ENCODE assay signal across 8 cellular contexts in the genomic region with DNA sequence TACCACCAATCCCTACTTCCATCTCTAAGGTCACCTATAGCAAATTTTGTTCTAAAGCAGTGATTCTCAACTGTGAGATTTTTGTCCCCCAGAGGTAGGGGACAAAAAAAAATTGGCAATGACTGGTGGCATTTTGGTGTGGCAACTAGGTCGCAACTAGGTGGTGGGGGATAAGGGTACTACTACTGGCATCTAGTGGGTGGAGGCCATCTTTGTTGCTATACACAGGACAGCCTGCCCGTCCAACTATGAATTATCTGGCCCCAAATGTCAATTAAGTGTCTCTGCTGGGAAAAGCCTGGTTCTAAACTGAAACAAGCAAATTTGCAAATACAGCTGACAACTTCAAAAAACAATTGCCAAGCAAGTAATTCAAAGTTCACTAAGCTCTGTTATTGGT. TPM values are rescaled to one million over a fixed set of nuclear protein-coding genes. Genes with fewer than 3 reads are reported as not detected.
DNase-seq lines count a peak whose midpoint lies in the region; ATAC-seq and TF ChIP-seq lines count a peak whose summit lies in the region.

No MANE protein-coding gene starts in this region.

- peaks cover 4% of the 10 kb centered on the region for H3K79me2 ChIP-seq in mesendoderm (ENCODE audit: control insufficient read depth, insufficient read depth, low read length)

- H3K36me3 ChIP-seq in IMR-90 (ENCODE audit: control insufficient read depth, insufficient read depth, low read length) (peaks cover 10% of the 10 kb centered on the region), mesendoderm (ENCODE audit: control insufficient read depth, insufficient read depth, low read length) (no peaks in the 10 kb centered on the region)

- POLR2A ChIA-PET in IMR-90 (lab: Charles Lee; ENCODE audit: unreplicated experiment), result no interaction called here

- H2BK15ac ChIP-seq in IMR-90 (ENCODE audit: low read depth, low read length) (no peak overlapping the region), mesendoderm (replicated peaks; ENCODE audit: low read depth) (no peak overlapping the region)

- no TSS peak for BruUV-seq in IMR-90 (replicated peaks; lab: Mats Ljungman, UMichigan)

- H3K56ac ChIP-seq in IMR-90 (ENCODE audit: extremely low read depth, insufficient read depth, low read length) (no peak overlapping the region; the same call in 1 of the 2 replicates), mesendoderm (ENCODE audit: low read length) (peak overlapping the region; percentile 27)

- H2AFZ ChIP-seq in IMR-90 (replicated peaks; ENCODE audit: low read length, poor library complexity), result peak overlapping the region; percentile 15

- H4K5ac ChIP-seq in IMR-90 (ENCODE audit: low read depth, low read length) (no peak overlapping the region), mesendoderm (ENCODE audit: low read length) (no peak overlapping the region)

- H2BK20ac ChIP-seq in IMR-90 (ENCODE audit: low read depth, low read length), result no peak overlapping the region

- WGBS in IMR-90 (ENCODE audit: extremely low coverage in 2 of 2, insufficient read length in 1 of 2), 2 experiments, result no CpG with 5 or more reads among the region's 2 CpGs
- no CpG with 5 or more reads among the region's 2 CpGs for WGBS in mesendoderm (ENCODE audit: extremely low coverage, insufficient coverage, low lambda C conversion rate)

- peak overlapping the region; percentile 92 for H3K4me3 ChIP-seq in AG09309 (ENCODE audit: control insufficient read depth, low read depth, low read length)
- peak overlapping the region; percentile 92 for H3K4me3 ChIP-seq in IMR-90 (ENCODE audit: insufficient read depth, low read depth, low read length)
- H3K4me3 ChIP-seq in astrocyte of the spinal cord (ENCODE audit: low read depth, low read length), result peak overlapping the region; percentile 91
- no peak overlapping the region for H3K4me3 ChIP-seq in mesendoderm (ENCODE audit: low read length)

- H2BK5ac ChIP-seq in IMR-90 (ENCODE audit: low read depth, low read length, poor library complexity, severe bottlenecking) (peak overlapping the region; percentile 15), mesendoderm (ENCODE audit: low read length) (no peak overlapping the region)

- H3K23ac ChIP-seq in IMR-90 (ENCODE audit: low read depth, low read length) (peak overlapping the region; percentile 84), mesendoderm (ENCODE audit: low read length) (no peak overlapping the region)

- H4K91ac ChIP-seq in IMR-90 (ENCODE audit: insufficient read depth, low read depth, low read length), result no peak overlapping the region

- H2AK9ac ChIP-seq in IMR-90 (replicated peaks; ENCODE audit: low read depth, low read length, poor library complexity), result peak overlapping the region; percentile 62

- CTCF ChIA-PET in IMR-90 (lab: Yijun Ruan, JAX), result no interaction called here

- peaks cover 10% of the 10 kb centered on the region; the same call in 1 of the 2 replicates for H4K20me1 ChIP-seq in IMR-90 (ENCODE audit: insufficient read depth, low read length)

- no peak for TF ChIP-seq POLR2A in IMR-90 (IDR thresholded peaks at IDR 0.05; ENCODE audit: low read depth, low read length)

- ATAC-seq in IMR-90 (ENCODE audit: low read depth) (no peak), GM19397 (IDR thresholded peaks at IDR 0.05; ENCODE audit: unreplicated experiment) (no peak), GM18907 (IDR thresholded peaks at IDR 0.05; ENCODE audit: unreplicated experiment) (no peak), HG03432 (IDR thresholded peaks at IDR 0.05; ENCODE audit: unreplicated experiment) (no peak)

- peak overlapping the region in 1 of 2 experiments; percentile 59; a peak in 1 of 4 replicates for H4K8ac ChIP-seq in IMR-90 (ENCODE audit: low read depth in 2 of 2, low read length in 2 of 2)
- no peak overlapping the region for H4K8ac ChIP-seq in mesendoderm (ENCODE audit: low read depth, low read length)

- peak overlapping the region; percentile 31; the same call in 1 of the 2 replicates for H3K14ac ChIP-seq in IMR-90 (replicated peaks; ENCODE audit: low read depth, low read length)

- dilution Hi-C loops in IMR-90 (cut with HindIII; ENCODE audit: low sequenced_read_pairs, unreplicated experiment), result no loop called here

- H3K79me1 ChIP-seq in IMR-90 (ENCODE audit: low read depth in 1 of 2, low read length in 2 of 2), result peaks cover 29 to 45% of the 10 kb centered on the region in 2 experiments
- peaks cover 6% of the 10 kb centered on the region for H3K79me1 ChIP-seq in mesendoderm (ENCODE audit: low read length)

- peaks cover 7% of the 10 kb centered on the region for H3K4me1 ChIP-seq in IMR-90 (ENCODE audit: control insufficient read depth, insufficient read depth, low read length)
- no peaks in the 10 kb centered on the region for H3K4me1 ChIP-seq in mesendoderm (ENCODE audit: control insufficient read depth, low read depth, low read length)

- no peak overlapping the region for H2BK120ac ChIP-seq in IMR-90 (ENCODE audit: low read depth, low read length)
- no peak overlapping the region for H2BK120ac ChIP-seq in mesendoderm (ENCODE audit: low read depth, low read length)

- H2AK5ac ChIP-seq in IMR-90 (ENCODE audit: low read depth, low read length) (0 out of 2 replicates have a peak overlapping the region, but pooled peaks have one; percentile 58), mesendoderm (ENCODE audit: low read length) (no peak overlapping the region)

- intact Hi-C loops in IMR-90 (cut with micrococcal nuclease), result loop anchor here (2.0 to 10.0 kb wide), 4 partner anchors 47 to 335 kb away; partner anchors contain the start of gene KLF13

- in situ Hi-C loops in IMR-90 (cut with MboI; ENCODE audit: low sequenced_read_pairs) (no loop called here), astrocyte of the spinal cord (cut with HindIII; ENCODE audit: low sequenced_read_pairs) (no loop called here)

- 0 out of 2 replicates have a peak overlapping the region, but pooled peaks have one; percentile 13 for H3K4ac ChIP-seq in IMR-90 (ENCODE audit: low read depth, low read length)
- no peak overlapping the region for H3K4ac ChIP-seq in mesendoderm (ENCODE audit: low read depth, low read length)

- TF ChIP-seq CTCF in AG09309 (IDR thresholded peaks at IDR 0.05; ENCODE audit: control insufficient read depth, insufficient read depth, low read depth, low read length, missing control alignments), result no peak
- TF ChIP-seq CTCF in IMR-90 (conservative IDR thresholded peaks at IDR 0.05; ENCODE audit: low read depth, low read length), result no peak
- no peak for TF ChIP-seq CTCF in astrocyte of the spinal cord (IDR thresholded peaks at IDR 0.05; ENCODE audit: low read depth, low read length)

- DNase-seq in AG09309 (ENCODE audit: low read depth) (no peak), IMR-90 (no peak), astrocyte of the spinal cord (ENCODE audit: low read depth, low spot score) (no peak), mesendoderm (peak; percentile 13), NCI-H2196 (lab: John Stamatoyannopoulos, UW; ENCODE audit: unreplicated experiment) (no peak)

- TF ChIP-seq RAD21 in IMR-90 (IDR thresholded peaks at IDR 0.05; ENCODE audit: low read length), result no peak

- H3K18ac ChIP-seq in IMR-90 (ENCODE audit: low read depth, low read length) (no peak overlapping the region), mesendoderm (ENCODE audit: low read length) (no peak overlapping the region)

- H3K27me3 ChIP-seq in IMR-90 (ENCODE audit: control insufficient read depth, insufficient read depth, low read length), result no peaks in the 10 kb centered on the region
- H3K27me3 ChIP-seq in mesendoderm (ENCODE audit: insufficient read depth, low read length, poor library complexity), result no peaks in the 10 kb centered on the region

- H3K9ac ChIP-seq in IMR-90 (ENCODE audit: low read depth, low read length), result no peak overlapping the region
- no peak overlapping the region for H3K9ac ChIP-seq in mesendoderm (ENCODE audit: low read length)

- no peaks in the 10 kb centered on the region for H3K9me3 ChIP-seq in IMR-90 (ENCODE audit: control insufficient read depth, insufficient read depth, low read length)

- H3K4me2 ChIP-seq in IMR-90 (ENCODE audit: low read depth, low read length), result peak overlapping the region; percentile 77
- peak overlapping the region; percentile 5 for H3K4me2 ChIP-seq in mesendoderm (ENCODE audit: low read length)

- H3K27ac ChIP-seq in IMR-90 (ENCODE audit: insufficient read depth, low read length) (no peak overlapping the region), mesendoderm (ENCODE audit: low read depth, low read length) (no peak overlapping the region)

- peaks cover 6% of the 10 kb centered on the region; the same call in 1 of the 2 replicates for H3K9me1 ChIP-seq in IMR-90 (ENCODE audit: insufficient read depth, low read length)

TF ChIP-seq in IMR-90, 13 proteins besides CTCF, POLR2A, EP300 and RAD21:
- TF ChIP-seq RCOR1 (IDR thresholded peaks at IDR 0.05; ENCODE audit: insufficient replicate concordance, low read length), result no peak
- no peak for TF ChIP-seq SMC3 (IDR thresholded peaks at IDR 0.05; ENCODE audit: low read depth, low read length)
- no peak for TF ChIP-seq MAZ (IDR thresholded peaks at IDR 0.05; ENCODE audit: borderline replicate concordance, low read depth, low read length)
- TF ChIP-seq CHD1 (IDR thresholded peaks at IDR 0.05; ENCODE audit: low read depth, low read length), result no peak
- no peak for TF ChIP-seq BHLHE40 (IDR thresholded peaks at IDR 0.05; ENCODE audit: low read depth, low read length)
- no peak for TF ChIP-seq FOS (IDR thresholded peaks at IDR 0.05; ENCODE audit: low read depth, low read length)
- no peak for TF ChIP-seq CEBPB (IDR thresholded peaks at IDR 0.05; ENCODE audit: low read depth, low read length)
- no peak for TF ChIP-seq NFE2L2 (IDR thresholded peaks at IDR 0.05; ENCODE audit: low read depth, low read length)
- TF ChIP-seq USF2 (IDR thresholded peaks at IDR 0.05; ENCODE audit: low read depth, low read length), result no peak

RNA-seq across cellular contexts. Expression of gene MTMR10, which starts 1.4 kb away (rescaled TPM):
- 13.8 and 22.5 TPM in 2 replicates for total RNA-seq in IMR-90 (2012; rRNA removed)
- polyA plus RNA-seq in IMR-90 (2012; rRNA removed), result 9.9 and 11.2 TPM in 2 replicates
- 2.9 TPM in 2 replicates for polyA plus RNA-seq in IMR-90 (2012; cell fraction: cytosol; rRNA removed)
- polyA plus RNA-seq in IMR-90 (2012; cell fraction: nucleus; rRNA removed; ENCODE audit: low replicate concordance), result 8.4 and 35.3 TPM in 2 replicates
- polyA plus RNA-seq in mesendoderm (2013, experiment 1 of 2), result 12.0 TPM
- 11.9 TPM for polyA plus RNA-seq in mesendoderm (2013, experiment 2 of 2)
